In the genomic region with DNA sequence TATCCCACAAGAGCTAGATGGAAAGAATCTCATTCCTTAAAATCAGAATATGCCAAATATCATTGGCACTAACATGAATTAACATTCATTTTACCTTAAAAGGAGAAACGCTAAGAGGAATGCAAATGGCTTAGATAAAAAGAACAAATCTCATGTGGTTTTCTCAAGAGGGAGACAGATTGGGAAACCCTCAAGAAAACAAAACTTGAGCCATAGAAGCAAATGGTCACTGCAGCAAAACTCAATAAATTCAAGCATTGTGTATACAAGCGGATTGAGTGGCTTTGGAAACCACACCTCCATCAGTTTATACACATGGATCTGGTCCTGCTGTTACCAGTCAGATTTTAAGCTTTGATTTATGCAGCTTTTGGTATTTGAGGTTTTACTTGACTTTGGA, we compare ENCODE assay signal across 21 cellular contexts.
"Had no signal": no experiment of that assay in that cellular context is flagged by ENCODE, and none has a peak within 500 bp of the region (broad histone marks: within the 10 kb centered on the region; RNA-seq: fewer than 3 reads in every experiment).

No MANE protein-coding gene starts in this region.

- H3K9me3 Mint-ChIP-seq: activated CD4-positive, alpha-beta memory T cell treated with anti-CD3 and anti-CD28 coated beads, Interleukin-2, amount 10 ng/mL, durations not matched to agents 7 days and 5 days; activated naive CD8-positive, alpha-beta T cell treated with anti-CD3 and anti-CD28 coated beads for 36 hours; effector memory CD8-positive, alpha-beta T cell; memory B cell; T-helper 1 cell treated with Interleukin-12 subunit alpha and Interleukin-12 subunit beta and Interleukin-4 antibody, amounts not matched to agents 30 μg/mL and 1 μg/mL, for 36 hours had no signal

- H3K9me3 ChIP-seq: breast epithelium, prostate gland, suprapubic skin, upper lobe of right lung had no signal

- H3K4me3 ChIP-seq: breast epithelium, hepatocyte, prostate gland, suprapubic skin, upper lobe of right lung had no signal

- ATAC-seq: activated CD4-positive, alpha-beta T cell treated with anti-CD3 and anti-CD28 coated beads for 36 hours; effector memory CD8-positive, alpha-beta T cell; left ventricle myocardium superior; upper lobe of right lung had no signal

- H3K36me3 Mint-ChIP-seq: activated naive CD8-positive, alpha-beta T cell treated with anti-CD3 and anti-CD28 coated beads for 36 hours; memory B cell had no signal

- H3K4me1 ChIP-seq: breast epithelium, prostate gland, suprapubic skin, upper lobe of right lung had no signal

- H3K79me2 ChIP-seq: hepatocyte had no signal

- H3K27me3 ChIP-seq: breast epithelium, hepatocyte, suprapubic skin, upper lobe of right lung had no signal

- H3K4me2 ChIP-seq: hepatocyte had no signal

- H2AFZ ChIP-seq: hepatocyte had no signal

- H3K27me3 Mint-ChIP-seq: activated CD4-positive, alpha-beta memory T cell treated with anti-CD3 and anti-CD28 coated beads, Interleukin-2, amount 10 ng/mL, durations not matched to agents 7 days and 5 days; activated CD4-positive, alpha-beta T cell treated with anti-CD3 and anti-CD28 coated beads for 36 hours; activated naive CD8-positive, alpha-beta T cell treated with anti-CD3 and anti-CD28 coated beads for 36 hours; effector memory CD8-positive, alpha-beta T cell; memory B cell had no signal

- H3K27ac ChIP-seq: breast epithelium, hepatocyte, prostate gland, suprapubic skin, upper lobe of right lung had no signal

- H3K4me3 Mint-ChIP-seq: activated CD4-positive, alpha-beta memory T cell treated with anti-CD3 and anti-CD28 coated beads, Interleukin-2, amount 10 ng/mL, durations not matched to agents 7 days and 5 days; activated CD4-positive, alpha-beta T cell treated with anti-CD3 and anti-CD28 coated beads for 36 hours; activated naive CD8-positive, alpha-beta T cell treated with anti-CD3 and anti-CD28 coated beads for 36 hours; effector memory CD8-positive, alpha-beta T cell; memory B cell; T-helper 1 cell treated with Interleukin-12 subunit alpha and Interleukin-12 subunit beta and Interleukin-4 antibody, amounts not matched to agents 30 μg/mL and 1 μg/mL, for 36 hours had no signal

- H3K36me3 ChIP-seq: breast epithelium, prostate gland, suprapubic skin, upper lobe of right lung had no signal

- H3K27ac Mint-ChIP-seq: activated CD4-positive, alpha-beta memory T cell treated with anti-CD3 and anti-CD28 coated beads, Interleukin-2, amount 10 ng/mL, durations not matched to agents 7 days and 5 days; activated CD4-positive, alpha-beta T cell treated with anti-CD3 and anti-CD28 coated beads for 36 hours; activated naive CD8-positive, alpha-beta T cell treated with anti-CD3 and anti-CD28 coated beads for 36 hours; effector memory CD8-positive, alpha-beta T cell; memory B cell; T-helper 1 cell treated with Interleukin-12 subunit alpha and Interleukin-12 subunit beta and Interleukin-4 antibody, amounts not matched to agents 30 μg/mL and 1 μg/mL, for 36 hours had no signal

- DNase-seq: activated CD4-positive, alpha-beta memory T cell treated with anti-CD3 and anti-CD28 coated beads, Interleukin-2, amount 10 ng/mL, durations not matched to agents 7 days and 5 days; activated CD4-positive, alpha-beta T cell treated with anti-CD3 and anti-CD28 coated beads for 36 hours; activated effector memory CD4-positive, alpha-beta T cell treated with anti-CD3 and anti-CD28 coated beads, Interleukin-2, amount 50 U/mL, for 16 hours; activated naive CD8-positive, alpha-beta T cell treated with anti-CD3 and anti-CD28 coated beads for 36 hours; activated T-cell treated with anti-CD3 and anti-CD28 coated beads, Interleukin-2, amount 50 U/mL, for 48 hours; anterior cingulate cortex; cerebellar nuclear complex; dermis blood vessel endothelial cell; effector memory CD8-positive, alpha-beta T cell; left ventricle myocardium superior; right cardiac atrium; small intestine; stimulated activated CD4-positive, alpha-beta T cell treated with anti-CD3 and anti-CD28 coated beads, Interleukin-4, amount 100 ng/mL, for 24 hours; stimulated activated naive CD4-positive, alpha-beta T cell; upper lobe of right lung had no signal

- H3K4me1 Mint-ChIP-seq: activated CD4-positive, alpha-beta memory T cell treated with anti-CD3 and anti-CD28 coated beads, Interleukin-2, amount 10 ng/mL, durations not matched to agents 7 days and 5 days; activated CD4-positive, alpha-beta T cell treated with anti-CD3 and anti-CD28 coated beads for 36 hours; activated naive CD8-positive, alpha-beta T cell treated with anti-CD3 and anti-CD28 coated beads for 36 hours; memory B cell had no signal
